In the genomic region with DNA sequence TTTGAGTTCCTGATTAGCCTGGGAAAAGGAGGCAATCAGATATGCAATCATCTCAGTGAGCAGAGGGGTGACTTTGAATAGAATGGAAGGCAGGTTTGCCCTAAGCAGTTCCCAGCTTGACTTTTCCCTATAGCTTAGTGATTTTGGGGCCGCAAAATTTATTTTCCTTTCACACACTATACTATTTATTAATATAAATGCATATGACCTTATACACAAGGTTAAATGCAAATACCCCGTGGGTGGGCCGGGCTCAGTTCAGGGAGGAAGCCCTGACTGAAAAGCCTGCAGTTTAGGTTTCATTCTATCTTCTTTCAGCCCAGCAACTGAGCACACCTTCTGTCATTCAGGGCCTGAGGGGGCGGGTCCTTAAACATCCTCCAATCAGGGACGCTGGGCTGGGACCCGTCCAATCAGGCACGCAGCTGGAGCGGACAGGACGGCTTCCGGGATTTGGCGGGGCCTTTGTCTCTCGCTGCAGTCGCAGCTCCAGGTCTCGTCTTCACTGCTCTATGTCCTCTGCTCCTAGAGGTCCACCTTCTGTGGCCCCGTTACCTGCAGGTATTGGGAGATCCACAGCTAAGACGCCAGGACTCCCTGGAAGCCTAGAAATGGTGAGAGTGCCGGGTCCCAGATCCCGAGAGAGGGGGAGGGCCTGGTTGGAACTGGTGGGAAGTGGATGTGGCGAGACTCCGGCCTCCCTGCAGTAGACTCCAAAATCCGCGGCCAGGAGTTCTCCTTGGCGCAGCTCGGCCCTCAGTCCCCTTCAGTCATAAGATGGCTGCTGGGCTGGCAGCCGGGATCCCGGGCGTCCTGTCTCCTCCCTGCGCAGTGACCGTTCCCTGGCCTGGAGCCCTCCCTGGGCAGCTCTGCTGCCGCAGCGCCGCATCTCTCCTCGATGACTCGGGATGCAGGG, we compare ENCODE assay signal across 1 cellular context.
TF ChIP-seq lines count a peak whose summit lies in the region.

A gene (plus strand): TSS at position 468 of the 916 bp plus-strand sequence. CDS start 45 bp downstream, at position 513.

TF ChIP-seq in HepG2, 621 proteins besides CTCF, POLR2A, EP300 and RAD21 (continued from another document and continues in another):
- TF ChIP-seq SALL1 (CRISPR knock-in tag; IDR thresholded peaks at IDR 0.05) (peak; percentile 54), ZNF549 (CRISPR knock-in tag; IDR thresholded peaks at IDR 0.05) (no peak), HMG20B (CRISPR knock-in tag; conservative IDR thresholded peaks at IDR 0.05) (no peak), KLF9 (CRISPR knock-in tag; IDR thresholded peaks at IDR 0.05; ENCODE audit: low read depth) (no peak), EEA1 (CRISPR knock-in tag; IDR thresholded peaks at IDR 0.05; ENCODE audit: borderline replicate concordance) (no peak), WIZ (CRISPR knock-in tag; IDR thresholded peaks at IDR 0.05) (no peak), ZBTB38 (CRISPR knock-in tag; IDR thresholded peaks at IDR 0.05) (no peak), CBX5 (CRISPR knock-in tag; IDR thresholded peaks at IDR 0.05; ENCODE audit: borderline replicate concordance) (no peak), ZNF782 (CRISPR knock-in tag; IDR thresholded peaks at IDR 0.05; ENCODE audit: borderline replicate concordance) (no peak), SRF (IDR thresholded peaks at IDR 0.05; ENCODE audit: low read depth, low read length) (no peak), PTBP1 (IDR thresholded peaks at IDR 0.05; ENCODE audit: low read depth, low read length, poor library complexity, severe bottlenecking) (no peak), SMARCE1 (IDR thresholded peaks at IDR 0.05; ENCODE audit: borderline replicate concordance) (no peak), ZNF354B (CRISPR knock-in tag; IDR thresholded peaks at IDR 0.05) (no peak), ZZZ3 (CRISPR knock-in tag; IDR thresholded peaks at IDR 0.05; ENCODE audit: borderline replicate concordance) (no peak), TMF1 (CRISPR knock-in tag; IDR thresholded peaks at IDR 0.05; ENCODE audit: low read depth) (0 out of 2 replicates have a peak, but pooled peaks have one; percentile 36), SIN3A (IDR thresholded peaks at IDR 0.05; ENCODE audit: borderline replicate concordance, low read depth, low read length) (no peak; the same call in 1 of the 2 replicates), HDAC2 (CRISPR knock-in tag; IDR thresholded peaks at IDR 0.05) (peak; percentile 26; the same call in 1 of the 2 replicates), ZNF816 (CRISPR knock-in tag; IDR thresholded peaks at IDR 0.05; ENCODE audit: borderline replicate concordance) (no peak), ZNF878 (CRISPR knock-in tag; IDR thresholded peaks at IDR 0.05) (no peak), GLI4 (CRISPR knock-in tag; IDR thresholded peaks at IDR 0.05; ENCODE audit: borderline replicate concordance) (no peak), ZNF326 (CRISPR knock-in tag; IDR thresholded peaks at IDR 0.05; ENCODE audit: borderline replicate concordance) (no peak), CENPX (CRISPR knock-in tag; IDR thresholded peaks at IDR 0.05) (no peak), CCAR2 (optimal IDR thresholded peaks at IDR 0.05; ENCODE audit: low read depth, low read length) (no peak), NFKB2 (CRISPR knock-in tag; IDR thresholded peaks at IDR 0.05; ENCODE audit: borderline replicate concordance) (peak; percentile 47; the same call in 1 of the 2 replicates), ZNF3 (CRISPR knock-in tag; IDR thresholded peaks at IDR 0.05) (no peak), PPARG (CRISPR knock-in tag; conservative IDR thresholded peaks at IDR 0.05) (no peak), NFYC (CRISPR knock-in tag; IDR thresholded peaks at IDR 0.05) (peak; percentile 93), ZNF432 (CRISPR knock-in tag; IDR thresholded peaks at IDR 0.05; ENCODE audit: borderline replicate concordance) (no peak), MAFG (CRISPR knock-in tag; IDR thresholded peaks at IDR 0.05) (no peak), NCOR1 (IDR thresholded peaks at IDR 0.05; ENCODE audit: borderline replicate concordance, low read length) (no peak)
- TF ChIP-seq, protein P1, sequence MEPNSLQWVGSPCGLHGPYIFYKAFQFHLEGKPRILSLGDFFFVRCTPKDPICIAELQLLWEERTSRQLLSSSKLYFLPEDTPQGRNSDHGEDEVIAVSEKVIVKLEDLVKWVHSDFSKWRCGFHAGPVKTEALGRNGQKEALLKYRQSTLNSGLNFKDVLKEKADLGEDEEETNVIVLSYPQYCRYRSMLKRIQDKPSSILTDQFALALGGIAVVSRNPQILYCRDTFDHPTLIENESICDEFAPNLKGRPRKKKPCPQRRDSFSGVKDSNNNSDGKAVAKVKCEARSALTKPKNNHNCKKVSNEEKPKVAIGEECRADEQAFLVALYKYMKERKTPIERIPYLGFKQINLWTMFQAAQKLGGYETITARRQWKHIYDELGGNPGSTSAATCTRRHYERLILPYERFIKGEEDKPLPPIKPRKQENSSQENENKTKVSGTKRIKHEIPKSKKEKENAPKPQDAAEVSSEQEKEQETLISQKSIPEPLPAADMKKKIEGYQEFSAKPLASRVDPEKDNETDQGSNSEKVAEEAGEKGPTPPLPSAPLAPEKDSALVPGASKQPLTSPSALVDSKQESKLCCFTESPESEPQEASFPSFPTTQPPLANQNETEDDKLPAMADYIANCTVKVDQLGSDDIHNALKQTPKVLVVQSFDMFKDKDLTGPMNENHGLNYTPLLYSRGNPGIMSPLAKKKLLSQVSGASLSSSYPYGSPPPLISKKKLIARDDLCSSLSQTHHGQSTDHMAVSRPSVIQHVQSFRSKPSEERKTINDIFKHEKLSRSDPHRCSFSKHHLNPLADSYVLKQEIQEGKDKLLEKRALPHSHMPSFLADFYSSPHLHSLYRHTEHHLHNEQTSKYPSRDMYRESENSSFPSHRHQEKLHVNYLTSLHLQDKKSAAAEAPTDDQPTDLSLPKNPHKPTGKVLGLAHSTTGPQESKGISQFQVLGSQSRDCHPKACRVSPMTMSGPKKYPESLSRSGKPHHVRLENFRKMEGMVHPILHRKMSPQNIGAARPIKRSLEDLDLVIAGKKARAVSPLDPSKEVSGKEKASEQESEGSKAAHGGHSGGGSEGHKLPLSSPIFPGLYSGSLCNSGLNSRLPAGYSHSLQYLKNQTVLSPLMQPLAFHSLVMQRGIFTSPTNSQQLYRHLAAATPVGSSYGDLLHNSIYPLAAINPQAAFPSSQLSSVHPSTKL (CRISPR knock-in tag; IDR thresholded peaks at IDR 0.05) = no peak
- TF ChIP-seq, protein P2, sequence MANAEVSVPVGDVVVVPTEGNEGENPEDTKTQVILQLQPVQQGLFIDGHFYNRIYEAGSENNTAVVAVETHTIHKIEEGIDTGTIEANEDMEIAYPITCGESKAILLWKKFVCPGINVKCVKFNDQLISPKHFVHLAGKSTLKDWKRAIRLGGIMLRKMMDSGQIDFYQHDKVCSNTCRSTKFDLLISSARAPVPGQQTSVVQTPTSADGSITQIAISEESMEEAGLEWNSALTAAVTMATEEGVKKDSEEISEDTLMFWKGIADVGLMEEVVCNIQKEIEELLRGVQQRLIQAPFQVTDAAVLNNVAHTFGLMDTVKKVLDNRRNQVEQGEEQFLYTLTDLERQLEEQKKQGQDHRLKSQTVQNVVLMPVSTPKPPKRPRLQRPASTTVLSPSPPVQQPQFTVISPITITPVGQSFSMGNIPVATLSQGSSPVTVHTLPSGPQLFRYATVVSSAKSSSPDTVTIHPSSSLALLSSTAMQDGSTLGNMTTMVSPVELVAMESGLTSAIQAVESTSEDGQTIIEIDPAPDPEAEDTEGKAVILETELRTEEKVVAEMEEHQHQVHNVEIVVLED (CRISPR knock-in tag; IDR thresholded peaks at IDR 0.05; ENCODE audit: borderline replicate concordance) = no peak
- TF ChIP-seq, protein P3, sequence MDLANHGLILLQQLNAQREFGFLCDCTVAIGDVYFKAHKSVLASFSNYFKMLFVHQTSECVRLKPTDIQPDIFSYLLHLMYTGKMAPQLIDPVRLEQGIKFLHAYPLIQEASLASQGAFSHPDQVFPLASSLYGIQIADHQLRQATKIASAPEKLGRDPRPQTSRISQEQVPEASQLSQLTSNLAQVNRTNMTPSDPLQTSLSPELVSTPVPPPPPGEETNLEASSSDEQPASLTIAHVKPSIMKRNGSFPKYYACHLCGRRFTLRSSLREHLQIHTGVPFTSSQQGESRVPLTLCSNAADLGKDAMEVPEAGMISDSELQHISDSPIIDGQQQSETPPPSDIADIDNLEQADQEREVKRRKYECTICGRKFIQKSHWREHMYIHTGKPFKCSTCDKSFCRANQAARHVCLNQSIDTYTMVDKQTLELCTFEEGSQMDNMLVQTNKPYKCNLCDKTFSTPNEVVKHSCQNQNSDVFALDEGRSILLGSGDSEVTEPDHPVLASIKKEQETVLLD (CRISPR knock-in tag; IDR thresholded peaks at IDR 0.05; ENCODE audit: low read depth) = no peak
- TF ChIP-seq, protein P4, sequence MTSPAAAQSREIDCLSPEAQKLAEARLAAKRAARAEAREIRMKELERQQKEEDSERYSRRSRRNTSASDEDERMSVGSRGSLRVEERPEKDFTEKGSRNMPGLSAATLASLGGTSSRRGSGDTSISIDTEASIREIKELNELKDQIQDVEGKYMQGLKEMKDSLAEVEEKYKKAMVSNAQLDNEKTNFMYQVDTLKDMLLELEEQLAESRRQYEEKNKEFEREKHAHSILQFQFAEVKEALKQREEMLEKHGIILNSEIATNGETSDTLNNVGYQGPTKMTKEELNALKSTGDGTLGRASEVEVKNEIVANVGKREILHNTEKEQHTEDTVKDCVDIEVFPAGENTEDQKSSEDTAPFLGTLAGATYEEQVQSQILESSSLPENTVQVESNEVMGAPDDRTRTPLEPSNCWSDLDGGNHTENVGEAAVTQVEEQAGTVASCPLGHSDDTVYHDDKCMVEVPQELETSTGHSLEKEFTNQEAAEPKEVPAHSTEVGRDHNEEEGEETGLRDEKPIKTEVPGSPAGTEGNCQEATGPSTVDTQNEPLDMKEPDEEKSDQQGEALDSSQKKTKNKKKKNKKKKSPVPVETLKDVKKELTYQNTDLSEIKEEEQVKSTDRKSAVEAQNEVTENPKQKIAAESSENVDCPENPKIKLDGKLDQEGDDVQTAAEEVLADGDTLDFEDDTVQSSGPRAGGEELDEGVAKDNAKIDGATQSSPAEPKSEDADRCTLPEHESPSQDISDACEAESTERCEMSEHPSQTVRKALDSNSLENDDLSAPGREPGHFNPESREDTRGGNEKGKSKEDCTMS (CRISPR knock-in tag; conservative IDR thresholded peaks at IDR 0.05) = no peak
- TF ChIP-seq, protein P5, sequence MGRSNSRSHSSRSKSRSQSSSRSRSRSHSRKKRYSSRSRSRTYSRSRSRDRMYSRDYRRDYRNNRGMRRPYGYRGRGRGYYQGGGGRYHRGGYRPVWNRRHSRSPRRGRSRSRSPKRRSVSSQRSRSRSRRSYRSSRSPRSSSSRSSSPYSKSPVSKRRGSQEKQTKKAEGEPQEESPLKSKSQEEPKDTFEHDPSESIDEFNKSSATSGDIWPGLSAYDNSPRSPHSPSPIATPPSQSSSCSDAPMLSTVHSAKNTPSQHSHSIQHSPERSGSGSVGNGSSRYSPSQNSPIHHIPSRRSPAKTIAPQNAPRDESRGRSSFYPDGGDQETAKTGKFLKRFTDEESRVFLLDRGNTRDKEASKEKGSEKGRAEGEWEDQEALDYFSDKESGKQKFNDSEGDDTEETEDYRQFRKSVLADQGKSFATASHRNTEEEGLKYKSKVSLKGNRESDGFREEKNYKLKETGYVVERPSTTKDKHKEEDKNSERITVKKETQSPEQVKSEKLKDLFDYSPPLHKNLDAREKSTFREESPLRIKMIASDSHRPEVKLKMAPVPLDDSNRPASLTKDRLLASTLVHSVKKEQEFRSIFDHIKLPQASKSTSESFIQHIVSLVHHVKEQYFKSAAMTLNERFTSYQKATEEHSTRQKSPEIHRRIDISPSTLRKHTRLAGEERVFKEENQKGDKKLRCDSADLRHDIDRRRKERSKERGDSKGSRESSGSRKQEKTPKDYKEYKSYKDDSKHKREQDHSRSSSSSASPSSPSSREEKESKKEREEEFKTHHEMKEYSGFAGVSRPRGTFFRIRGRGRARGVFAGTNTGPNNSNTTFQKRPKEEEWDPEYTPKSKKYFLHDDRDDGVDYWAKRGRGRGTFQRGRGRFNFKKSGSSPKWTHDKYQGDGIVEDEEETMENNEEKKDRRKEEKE (IDR thresholded peaks at IDR 0.05) = no peak
- TF ChIP-seq, protein P6, sequence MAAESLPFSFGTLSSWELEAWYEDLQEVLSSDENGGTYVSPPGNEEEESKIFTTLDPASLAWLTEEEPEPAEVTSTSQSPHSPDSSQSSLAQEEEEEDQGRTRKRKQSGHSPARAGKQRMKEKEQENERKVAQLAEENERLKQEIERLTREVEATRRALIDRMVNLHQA (CRISPR knock-in tag; IDR thresholded peaks at IDR 0.05) = no peak
- TF ChIP-seq, protein P7, sequence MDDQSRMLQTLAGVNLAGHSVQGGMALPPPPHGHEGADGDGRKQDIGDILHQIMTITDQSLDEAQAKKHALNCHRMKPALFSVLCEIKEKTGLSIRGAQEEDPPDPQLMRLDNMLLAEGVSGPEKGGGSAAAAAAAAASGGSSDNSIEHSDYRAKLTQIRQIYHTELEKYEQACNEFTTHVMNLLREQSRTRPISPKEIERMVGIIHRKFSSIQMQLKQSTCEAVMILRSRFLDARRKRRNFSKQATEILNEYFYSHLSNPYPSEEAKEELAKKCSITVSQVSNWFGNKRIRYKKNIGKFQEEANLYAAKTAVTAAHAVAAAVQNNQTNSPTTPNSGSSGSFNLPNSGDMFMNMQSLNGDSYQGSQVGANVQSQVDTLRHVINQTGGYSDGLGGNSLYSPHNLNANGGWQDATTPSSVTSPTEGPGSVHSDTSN (CRISPR knock-in tag; IDR thresholded peaks at IDR 0.05; ENCODE audit: borderline replicate concordance) = no peak
- TF ChIP-seq, protein P8, sequence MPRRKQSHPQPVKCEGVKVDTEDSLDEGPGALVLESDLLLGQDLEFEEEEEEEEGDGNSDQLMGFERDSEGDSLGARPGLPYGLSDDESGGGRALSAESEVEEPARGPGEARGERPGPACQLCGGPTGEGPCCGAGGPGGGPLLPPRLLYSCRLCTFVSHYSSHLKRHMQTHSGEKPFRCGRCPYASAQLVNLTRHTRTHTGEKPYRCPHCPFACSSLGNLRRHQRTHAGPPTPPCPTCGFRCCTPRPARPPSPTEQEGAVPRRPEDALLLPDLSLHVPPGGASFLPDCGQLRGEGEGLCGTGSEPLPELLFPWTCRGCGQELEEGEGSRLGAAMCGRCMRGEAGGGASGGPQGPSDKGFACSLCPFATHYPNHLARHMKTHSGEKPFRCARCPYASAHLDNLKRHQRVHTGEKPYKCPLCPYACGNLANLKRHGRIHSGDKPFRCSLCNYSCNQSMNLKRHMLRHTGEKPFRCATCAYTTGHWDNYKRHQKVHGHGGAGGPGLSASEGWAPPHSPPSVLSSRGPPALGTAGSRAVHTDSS (CRISPR knock-in tag; conservative IDR thresholded peaks at IDR 0.05) = no peak
- TF ChIP-seq, protein P9, sequence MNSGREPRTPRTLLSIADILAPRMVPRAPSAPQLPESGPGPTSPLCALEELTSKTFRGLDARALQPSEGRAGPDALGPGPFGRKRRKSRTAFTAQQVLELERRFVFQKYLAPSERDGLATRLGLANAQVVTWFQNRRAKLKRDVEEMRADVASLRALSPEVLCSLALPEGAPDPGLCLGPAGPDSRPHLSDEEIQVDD (CRISPR knock-in tag; IDR thresholded peaks at IDR 0.05; ENCODE audit: borderline replicate concordance) = no peak
- TF ChIP-seq, protein P10, sequence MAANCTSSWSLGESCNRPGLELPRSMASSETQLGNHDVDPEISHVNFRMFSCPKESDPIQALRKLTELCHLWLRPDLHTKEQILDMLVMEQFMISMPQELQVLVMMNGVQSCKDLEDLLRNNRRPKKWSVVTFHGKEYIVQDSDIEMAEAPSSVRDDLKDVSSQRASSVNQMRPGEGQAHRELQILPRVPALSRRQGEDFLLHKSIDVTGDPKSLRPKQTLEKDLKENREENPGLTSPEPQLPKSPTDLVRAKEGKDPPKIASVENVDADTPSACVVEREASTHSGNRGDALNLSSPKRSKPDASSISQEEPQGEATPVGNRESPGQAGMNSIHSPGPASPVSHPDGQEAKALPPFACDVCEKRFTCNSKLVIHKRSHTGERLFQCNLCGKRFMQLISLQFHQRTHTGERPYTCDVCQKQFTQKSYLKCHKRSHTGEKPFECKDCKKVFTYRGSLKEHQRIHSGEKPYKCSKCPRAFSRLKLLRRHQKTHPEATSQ (CRISPR knock-in tag; IDR thresholded peaks at IDR 0.05; ENCODE audit: borderline replicate concordance) = 0 out of 2 replicates have a peak, but pooled peaks have one; percentile 56
